1 cellular context compared by ENCODE assay signal in the genomic region with DNA sequence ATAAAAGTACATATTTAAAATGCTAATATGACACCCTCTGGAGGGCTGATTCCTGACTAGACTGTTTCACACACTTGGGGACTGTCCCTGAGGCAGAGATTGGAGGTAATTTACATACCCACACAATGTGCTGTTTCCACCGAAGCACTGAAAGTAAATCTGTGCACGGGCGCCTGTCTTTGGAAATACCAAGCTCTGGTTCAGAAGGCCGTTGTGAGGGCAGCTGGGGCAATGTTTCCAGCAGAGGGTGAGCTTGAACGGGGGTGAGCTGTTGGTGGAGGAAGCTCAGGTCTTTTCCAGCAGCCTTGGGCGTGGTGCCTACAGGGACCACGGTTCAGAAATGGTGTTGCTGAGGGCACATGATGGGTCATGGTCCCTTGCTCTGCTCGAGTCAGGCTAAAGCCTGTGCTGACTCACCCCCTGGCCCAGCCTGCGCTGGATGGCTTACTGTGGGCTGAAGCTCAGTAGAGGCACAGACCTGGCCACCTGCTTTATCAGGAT.
TF ChIP-seq lines count a peak whose summit lies in the region.

No MANE protein-coding gene starts in this region.

TF ChIP-seq in IMR-90, 13 proteins besides CTCF, POLR2A, EP300 and RAD21:
- TF ChIP-seq MAZ (IDR thresholded peaks at IDR 0.05; ENCODE audit: borderline replicate concordance, low read depth, low read length), result no peak
- no peak for TF ChIP-seq NFE2L2 (IDR thresholded peaks at IDR 0.05; ENCODE audit: low read depth, low read length)
- TF ChIP-seq, protein P1, sequence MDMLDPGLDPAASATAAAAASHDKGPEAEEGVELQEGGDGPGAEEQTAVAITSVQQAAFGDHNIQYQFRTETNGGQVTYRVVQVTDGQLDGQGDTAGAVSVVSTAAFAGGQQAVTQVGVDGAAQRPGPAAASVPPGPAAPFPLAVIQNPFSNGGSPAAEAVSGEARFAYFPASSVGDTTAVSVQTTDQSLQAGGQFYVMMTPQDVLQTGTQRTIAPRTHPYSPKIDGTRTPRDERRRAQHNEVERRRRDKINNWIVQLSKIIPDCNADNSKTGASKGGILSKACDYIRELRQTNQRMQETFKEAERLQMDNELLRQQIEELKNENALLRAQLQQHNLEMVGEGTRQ (IDR thresholded peaks at IDR 0.05; ENCODE audit: low read depth, low read length), result no peak; the same call in 1 of the 2 replicates
- TF ChIP-seq MAFK (IDR thresholded peaks at IDR 0.05; ENCODE audit: low read depth, low read length), result no peak
- TF ChIP-seq RCOR1 (IDR thresholded peaks at IDR 0.05; ENCODE audit: insufficient replicate concordance, low read length), result no peak
- TF ChIP-seq, protein P2, sequence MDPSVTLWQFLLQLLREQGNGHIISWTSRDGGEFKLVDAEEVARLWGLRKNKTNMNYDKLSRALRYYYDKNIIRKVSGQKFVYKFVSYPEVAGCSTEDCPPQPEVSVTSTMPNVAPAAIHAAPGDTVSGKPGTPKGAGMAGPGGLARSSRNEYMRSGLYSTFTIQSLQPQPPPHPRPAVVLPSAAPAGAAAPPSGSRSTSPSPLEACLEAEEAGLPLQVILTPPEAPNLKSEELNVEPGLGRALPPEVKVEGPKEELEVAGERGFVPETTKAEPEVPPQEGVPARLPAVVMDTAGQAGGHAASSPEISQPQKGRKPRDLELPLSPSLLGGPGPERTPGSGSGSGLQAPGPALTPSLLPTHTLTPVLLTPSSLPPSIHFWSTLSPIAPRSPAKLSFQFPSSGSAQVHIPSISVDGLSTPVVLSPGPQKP (IDR thresholded peaks at IDR 0.05; ENCODE audit: borderline replicate concordance, low read depth, low read length), result no peak
- no peak for TF ChIP-seq BHLHE40 (IDR thresholded peaks at IDR 0.05; ENCODE audit: low read depth, low read length)
- TF ChIP-seq CEBPB (IDR thresholded peaks at IDR 0.05; ENCODE audit: low read depth, low read length), result no peak
- TF ChIP-seq MXI1 (IDR thresholded peaks at IDR 0.05; ENCODE audit: borderline replicate concordance, low read depth, low read length), result no peak
- no peak for TF ChIP-seq RFX5 (IDR thresholded peaks at IDR 0.05; ENCODE audit: low read depth, low read length)
- no peak for TF ChIP-seq FOS (IDR thresholded peaks at IDR 0.05; ENCODE audit: low read depth, low read length)
- TF ChIP-seq CHD1 (IDR thresholded peaks at IDR 0.05; ENCODE audit: low read depth, low read length), result no peak
- TF ChIP-seq SMC3 (IDR thresholded peaks at IDR 0.05; ENCODE audit: low read depth, low read length), result no peak
